In the genomic region with DNA sequence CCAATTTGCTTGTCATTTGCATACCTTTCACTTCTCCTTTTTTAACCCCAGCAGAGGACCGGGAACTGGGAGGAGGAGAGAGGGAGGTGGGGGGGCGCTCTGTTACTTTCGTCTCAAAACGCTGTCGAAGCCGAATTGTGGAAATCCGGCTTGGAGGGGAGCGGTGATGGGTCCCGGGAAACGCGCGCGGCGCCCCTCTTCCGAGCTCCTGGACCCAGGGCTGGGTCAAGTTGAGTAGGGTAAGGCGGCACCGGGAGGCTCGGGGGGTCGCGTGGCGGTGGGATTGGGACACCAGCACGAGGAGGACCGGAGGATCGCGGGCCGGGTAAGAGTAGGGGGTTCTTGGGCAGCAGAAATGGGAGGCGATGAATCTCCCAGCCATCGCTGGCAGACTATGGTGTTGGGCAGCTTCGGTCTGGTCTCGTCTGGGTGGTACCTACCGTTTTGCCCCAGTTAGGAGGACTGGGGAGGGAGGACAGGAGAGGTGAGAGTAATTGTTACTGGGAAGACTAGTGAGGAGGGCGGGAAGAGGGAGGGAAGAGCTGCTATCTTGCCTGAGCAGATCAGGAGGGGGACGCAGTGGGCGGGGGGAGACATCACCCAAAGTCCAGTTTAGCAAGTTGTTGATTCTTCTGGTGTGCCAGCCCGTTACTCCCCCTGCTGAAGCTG, we compare ENCODE assay signal across 8 cellular contexts. TPM values are rescaled to one million over a fixed set of nuclear protein-coding genes. Genes with fewer than 3 reads are reported as not detected.
DNase-seq lines count a peak whose midpoint lies in the region; ATAC-seq and TF ChIP-seq lines count a peak whose summit lies in the region.

No MANE protein-coding gene starts in this region.

- TF ChIP-seq POLR2A in gastroesophageal sphincter (IDR thresholded peaks at IDR 0.05) (no peak), ovary (IDR thresholded peaks at IDR 0.05) (peak; percentile 19)

- H3K9me3 Mint-ChIP-seq in stimulated activated naive CD8-positive, alpha-beta T cell treated with anti-CD3 and anti-CD28 coated beads, Interleukin-15, Interleukin-2, amounts not matched to agents 100 ng/mL and 50 ng/mL, for 24 hours: no peaks in the 10 kb centered on the region
- H3K9me3 Mint-ChIP-seq in T-cell: peaks cover 0 to 6% (median 0%) of the 10 kb centered on the region in 3 donors

- no peak overlapping the region for H3K27ac Mint-ChIP-seq in stimulated activated naive CD8-positive, alpha-beta T cell treated with anti-CD3 and anti-CD28 coated beads, Interleukin-15, Interleukin-2, amounts not matched to agents 100 ng/mL and 50 ng/mL, for 24 hours
- no peak overlapping the region for H3K27ac Mint-ChIP-seq in T-cell

- no peak for ATAC-seq in stimulated activated naive CD8-positive, alpha-beta T cell treated with anti-CD3 and anti-CD28 coated beads, Interleukin-15, Interleukin-2, amounts not matched to agents 100 U/mL and 50 U/mL, for 24 hours
- ATAC-seq in T-cell (replicated peaks in 1 of 4) (no peak), gastroesophageal sphincter (no peak), esophagus mucosa (no peak), HG03097 (IDR thresholded peaks at IDR 0.05; ENCODE audit: low FRiP score, unreplicated experiment) (no peak)

- H3K4me3 Mint-ChIP-seq in stimulated activated naive CD8-positive, alpha-beta T cell treated with anti-CD3 and anti-CD28 coated beads, Interleukin-15, Interleukin-2, amounts not matched to agents 100 ng/mL and 50 ng/mL, for 24 hours: peak overlapping the region; percentile 82
- H3K4me3 Mint-ChIP-seq in T-cell: peak overlapping the region; percentile 83 to 91 (median 86)

- peaks cover 91% of the 10 kb centered on the region for H3K27me3 Mint-ChIP-seq in stimulated activated naive CD8-positive, alpha-beta T cell treated with anti-CD3 and anti-CD28 coated beads, Interleukin-15, Interleukin-2, amounts not matched to agents 100 ng/mL and 50 ng/mL, for 24 hours
- peaks cover 83 to 90% of the 10 kb centered on the region in 2 donors for H3K27me3 Mint-ChIP-seq in T-cell

- CTCF ChIA-PET in T-cell (lab: Charles Lee): no interaction called here

- no peak for TF ChIP-seq EP300 in gastroesophageal sphincter (IDR thresholded peaks at IDR 0.05)
- no peak for TF ChIP-seq EP300 in ovary (IDR thresholded peaks at IDR 0.05)

- POLR2A ChIA-PET in T-cell (lab: Charles Lee): no interaction called here

- intact Hi-C loops in ovary (cut with DNase I): no loop called here

- WGBS in gastroesophageal sphincter (ENCODE audit: low coverage in 1 of 2), 2 donors: 0 to 3% methylated on average over 5 to 9 of the region's 35 CpGs
- WGBS in ovary, 3 donors: 1 to 2% (median 1%) methylated on average over 35 of the region's 35 CpGs

- peaks cover 85% of the 10 kb centered on the region for H3K27me3 ChIP-seq in gastroesophageal sphincter
- H3K27me3 ChIP-seq in ovary: no peaks in the 10 kb centered on the region

- DNase-seq in stimulated activated naive CD8-positive, alpha-beta T cell treated with anti-CD3 and anti-CD28 coated beads, Interleukin-15, Interleukin-2, amounts not matched to agents 100 U/mL and 50 U/mL, for 24 hours: no peak
- DNase-seq in T-cell (no peak), ovary (peak; percentile 55 to 69 (median 66)), DMS153 (lab: John Stamatoyannopoulos, UW) (no peak)

- peak overlapping the region; percentile 68 to 80 for H3K4me3 ChIP-seq in gastroesophageal sphincter
- peak overlapping the region; percentile 53 for H3K4me3 ChIP-seq in ovary

- peak overlapping the region in 2 of 4 donors; percentile 82 to 86 for H3K27ac ChIP-seq in gastroesophageal sphincter
- H3K27ac ChIP-seq in ovary: peak overlapping the region; percentile 75 to 94

- H3K9me3 ChIP-seq in gastroesophageal sphincter: no peaks in the 10 kb centered on the region
- H3K9me3 ChIP-seq in ovary: no peaks in the 10 kb centered on the region

- H3K4me1 ChIP-seq in gastroesophageal sphincter (peaks cover 0 to 48% (median 10%) of the 10 kb centered on the region in 3 donors), ovary (ENCODE audit: insufficient read depth) (peaks cover 11% of the 10 kb centered on the region)

- H3K36me3 Mint-ChIP-seq in stimulated activated naive CD8-positive, alpha-beta T cell treated with anti-CD3 and anti-CD28 coated beads, Interleukin-15, Interleukin-2, amounts not matched to agents 100 ng/mL and 50 ng/mL, for 24 hours (ENCODE audit: low read depth): peaks cover 4% of the 10 kb centered on the region
- H3K36me3 Mint-ChIP-seq in T-cell: no peaks in the 10 kb centered on the region

- H3K4me1 Mint-ChIP-seq in stimulated activated naive CD8-positive, alpha-beta T cell treated with anti-CD3 and anti-CD28 coated beads, Interleukin-15, Interleukin-2, amounts not matched to agents 100 ng/mL and 50 ng/mL, for 24 hours (ENCODE audit: low read depth): peaks cover 28% of the 10 kb centered on the region
- H3K4me1 Mint-ChIP-seq in T-cell: peaks cover 45 to 47% (median 47%) of the 10 kb centered on the region in 3 donors

- no peaks in the 10 kb centered on the region for H3K36me3 ChIP-seq in gastroesophageal sphincter
- H3K36me3 ChIP-seq in ovary: no peaks in the 10 kb centered on the region

- TF ChIP-seq CTCF in gastroesophageal sphincter (IDR thresholded peaks at IDR 0.05) (no peak), ovary (IDR thresholded peaks at IDR 0.05) (no peak)

RNA-seq across cellular contexts. Expression of a gene that starts 1.4 kb away (rescaled TPM):
- under 1 TPM in 4 of 5 donors, not detected in 1; 0.22 to 0.75 (median 0.29) TPM for total RNA-seq in T-cell
- 1 to 10 TPM; 1.9 to 3.2 (median 2.5) TPM for total RNA-seq in gastroesophageal sphincter
- total RNA-seq in ovary: 10 to 100 TPM in 6 of 7 donors, 1 to 10 TPM in 1; 8.6 to 23.6 (median 16.8) TPM
- 1 to 10 TPM; 3.6 to 4.8 TPM for polyA plus RNA-seq in ovary
- 0.88 TPM for total RNA-seq in esophagus mucosa

Comparison
In these comparisons a context has a peak if more than half of its experiments do, and no peak if none do; other contexts are left out.
1. DNase-seq: peak in ovary (5 of 5); none in stimulated activated naive CD8-positive, alpha-beta T cell treated with anti-CD3 and anti-CD28 coated beads, Interleukin-15, Interleukin-2, amounts not matched to agents 100 U/mL and 50 U/mL, for 24 hours (single experiment), T-cell (0 of 34) and DMS153 (single experiment).